Comparison of ENCODE assay signal across 17 cellular contexts in genomic region chr10:102424916-102425315, GRCh38. TPM values are rescaled to one million over a fixed set of nuclear protein-coding genes. Genes with fewer than 3 reads are reported as not detected.
DNase-seq lines count a peak whose midpoint lies in the region; FAIRE-seq and TF ChIP-seq lines count a peak whose summit lies in the region.
"Had no signal": no experiment of that assay in that cellular context is flagged by ENCODE, and none has a peak within 500 bp of the region (broad histone marks: within the 10 kb centered on the region; RNA-seq: fewer than 3 reads in every experiment).

No MANE protein-coding gene starts in this region.

- POLR2A ChIA-PET in HEK293 (lab: Yijun Ruan, JAX) (interaction anchor here (1.0 to 1.6 kb wide), 3 partner anchors 11 to 310 kb away, joined by 3 to 7 read pairs (median 4); partner anchors contain the start of gene C10orf95), RWPE1 (lab: Yijun Ruan, JAX; ENCODE audit: low non-redundant PET) (no interaction called here), HEK293T (lab: Yijun Ruan, JAX) (interaction anchor here (1.3 to 5.8 kb wide), 5 partner anchors 15 to 54 kb away, joined by 3 to 64 read pairs (median 5); partner anchors contain the start of gene C10orf95)

- no peaks in the 10 kb centered on the region for H3K9me3 ChIP-seq in HEK293 (ENCODE audit: control insufficient read depth, insufficient read depth, low read depth, low read length)
- no peaks in the 10 kb centered on the region for H3K9me3 ChIP-seq in kidney (ENCODE audit: control insufficient read depth in 1 of 2, low read length in 2 of 2)
- H3K9me3 ChIP-seq: A549 had no signal

- peaks cover 0 to 32% of the 10 kb centered on the region in 2 experiments; a peak in 1 of 3 replicates for H3K36me3 ChIP-seq in HEK293 (ENCODE audit: control insufficient read depth in 2 of 2, insufficient read depth in 1 of 2, low read length in 2 of 2)
- H3K36me3 ChIP-seq in kidney (ENCODE audit: control insufficient read depth in 1 of 2, insufficient read depth in 2 of 2, low read length in 2 of 2) = peaks cover 3 to 11% of the 10 kb centered on the region in 2 donors

- DNase-seq in RWPE1 (ENCODE audit: low spot score) = no peak
- peak; percentile 59 for DNase-seq in kidney
- no peak for DNase-seq in HEK293T (ENCODE audit: extremely low spot score)
- no peak for DNase-seq in activated CD8-positive, alpha-beta memory T cell treated with anti-CD3 and anti-CD28 coated beads, Interleukin-2, amount 50 U/mL, for 4 hours
- no peak for DNase-seq in NOMO-1 (lab: John Stamatoyannopoulos, UW; ENCODE audit: unreplicated experiment in 2 of 2)
- DNase-seq: AML-193; CD4-positive, alpha-beta memory T cell; DMS153; DMS79; GDM1; GOT3; H9 had no signal

- no peak for TF ChIP-seq CTCF in HEK293 (tag by site-specific recombination; IDR thresholded peaks at IDR 0.05)
- TF ChIP-seq CTCF in RWPE1 (conservative IDR thresholded peaks at IDR 0.05; ENCODE audit: low read depth) = no peak
- no peak for TF ChIP-seq CTCF in kidney (IDR thresholded peaks at IDR 0.05; ENCODE audit: borderline replicate concordance, extremely low read depth, insufficient read depth)

- CTCF ChIA-PET in HEK293 (lab: Yijun Ruan, JAX) (interaction anchor here (0.5 to 5.6 kb wide), 6 partner anchors 8 to 195 kb away, joined by 3 to 38 read pairs (median 10); partner anchors contain the start of gene CUEDC2), RWPE1 (lab: Yijun Ruan, JAX) (interaction anchor here (0.6 to 5.7 kb wide), 5 partner anchors 28 to 835 kb away, joined by 3 to 108 read pairs (median 5); partner anchors contain the start of genes ELOVL3 and NFKB2), HEK293T (lab: Yijun Ruan, JAX) (interaction anchor here (0.9 kb wide), 2 partner anchors 25 to 195 kb away, joined by 3 to 4 read pairs; no protein-coding TSS in a partner anchor)

- H3K4me3 ChIP-seq in HEK293 (ENCODE audit: low read depth, low read length) (no peak overlapping the region), kidney (ENCODE audit: low read length in 2 of 2) (no peak overlapping the region)
- H3K4me3 ChIP-seq: A549 had no signal

- FAIRE-seq in kidney (lab: Jason Lieb, UNC) = no peak
- FAIRE-seq: A549 had no signal

- no peak overlapping the region for H3K9ac ChIP-seq in kidney (ENCODE audit: low read length in 2 of 2)

- H3K4me1 ChIP-seq in HEK293 (ENCODE audit: control insufficient read depth, insufficient read depth, low read length) = peaks cover 6% of the 10 kb centered on the region
- H3K4me1 ChIP-seq in kidney (ENCODE audit: control insufficient read depth in 1 of 2, insufficient read depth in 1 of 2, low read depth in 1 of 2, low read length in 2 of 2) = peaks cover 8 to 20% of the 10 kb centered on the region in 2 donors

- H3K27ac ChIP-seq in HEK293 (ENCODE audit: extremely low read depth, low read depth, low read length) (no peak overlapping the region), RWPE1 (peak overlapping the region; percentile 96), kidney (ENCODE audit: low read depth in 2 of 2, low read length in 2 of 2) (no peak overlapping the region)
- H3K27ac ChIP-seq: A549, C4-2B had no signal

- intact Hi-C loops in kidney (cut with DNase I) = no loop called here

TF ChIP-seq in HEK293, 187 proteins besides CTCF, POLR2A, EP300 and RAD21 (continues in another document):
- no peak for TF ChIP-seq ZSCAN5A (tag by site-specific recombination; IDR thresholded peaks at IDR 0.05)
- peak; percentile 41; the same call in 1 of the 2 replicates for TF ChIP-seq SCRT2 (tag by site-specific recombination; IDR thresholded peaks at IDR 0.05)
- TF ChIP-seq ZNF777 (tag by site-specific recombination; IDR thresholded peaks at IDR 0.05; ENCODE audit: borderline replicate concordance) = no peak
- no peak for TF ChIP-seq ZNF121 (tag by site-specific recombination; IDR thresholded peaks at IDR 0.05)

TF ChIP-seq in HEK293T, 16 proteins besides CTCF, POLR2A, EP300 and RAD21:
- no peak for TF ChIP-seq PKNOX1 (IDR thresholded peaks at IDR 0.05)
- TF ChIP-seq FOXA1 (IDR thresholded peaks at IDR 0.05) = no peak
- no peak for TF ChIP-seq FOXM1 (IDR thresholded peaks at IDR 0.05; ENCODE audit: borderline replicate concordance)
- no peak for TF ChIP-seq LEF1 (IDR thresholded peaks at IDR 0.05; ENCODE audit: borderline replicate concordance)
- no peak for TF ChIP-seq ZNF384 (IDR thresholded peaks at IDR 0.05)
- TF ChIP-seq HDGF (IDR thresholded peaks at IDR 0.05; ENCODE audit: borderline replicate concordance) = no peak
- no peak for TF ChIP-seq SP1 (IDR thresholded peaks at IDR 0.05)
- no peak for TF ChIP-seq L3MBTL2 (conservative IDR thresholded peaks at IDR 0.05)
- TF ChIP-seq CTBP1 (IDR thresholded peaks at IDR 0.05; ENCODE audit: borderline replicate concordance) = no peak

RNA-seq across cellular contexts. Expression of gene FBXL15, which starts 4.3 kb away (rescaled TPM):
- total RNA-seq in kidney = 17.9 TPM
- 28.0 TPM for polyA plus RNA-seq in kidney (ENCODE audit: insufficient read depth, low read depth, low replicate concordance)

RNA-seq across cellular contexts. Expression of gene PSD, which starts 6.3 kb away (rescaled TPM):
- 2.2 TPM for total RNA-seq in kidney
- polyA plus RNA-seq in kidney (ENCODE audit: insufficient read depth, low read depth, low replicate concordance) = 1.2 TPM

RNA-seq across cellular contexts. Expression of gene CUEDC2, which starts 7.5 kb away (rescaled TPM):
- 50.9 TPM for total RNA-seq in kidney
- 117 TPM for polyA plus RNA-seq in kidney (ENCODE audit: insufficient read depth, low read depth, low replicate concordance)

RNA-seq across cellular contexts. Expression of gene C10orf95, which starts 26.4 kb away (rescaled TPM):
- 2.7 TPM for total RNA-seq in kidney
- polyA plus RNA-seq in kidney (ENCODE audit: insufficient read depth, low read depth, low replicate concordance) = 0.62 TPM
- total RNA-seq: Daoy, H9 had no signal
- polyA plus RNA-seq: BJ had no signal

RNA-seq across cellular contexts. Expression of gene NFKB2, which starts 29.4 kb away (rescaled TPM):
- 62.7 TPM for total RNA-seq in kidney
- polyA plus RNA-seq in kidney (ENCODE audit: insufficient read depth, low read depth, low replicate concordance) = 14.0 TPM
